Comparison of ENCODE assay signal across 3 cellular contexts in genomic region chr6:115575298-115575697, GRCh38.
"Had no signal": no experiment of that assay in that cellular context is flagged by ENCODE, and none has a peak within 500 bp of the region (broad histone marks: within the 10 kb centered on the region; RNA-seq: fewer than 3 reads in every experiment).

No MANE protein-coding gene starts in this region.

- DNase-seq: GDM1, GF-D8 had no signal

- H3K4me3 ChIP-seq: GM12878 had no signal

- ATAC-seq: GM12878 had no signal
